1 cellular context compared by ENCODE assay signal in the genomic region with DNA sequence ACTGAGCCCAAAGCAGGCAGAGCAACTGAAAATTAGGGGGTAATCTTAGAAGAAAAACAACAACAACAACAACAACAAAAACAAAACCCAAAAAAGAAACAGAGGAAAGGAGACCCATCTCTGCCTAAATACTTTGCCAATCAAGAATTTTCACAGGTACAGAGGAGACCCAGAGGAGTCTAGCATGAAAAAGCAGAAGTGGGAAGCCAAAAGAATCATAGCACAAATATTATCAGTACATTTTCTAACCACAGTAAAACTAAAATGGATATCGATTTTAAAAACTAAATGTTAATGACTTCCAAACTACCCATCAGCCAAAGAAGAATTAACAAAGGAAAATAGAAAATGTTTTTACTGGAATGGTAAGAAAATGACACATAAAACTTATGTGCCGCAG.
A peak's percentile ranks its signal among the peaks of the same experiment; 100 is the strongest.
TF ChIP-seq lines count a peak whose summit lies in the region.

No MANE protein-coding gene starts in this region.

TF ChIP-seq in GM12878, 131 proteins besides CTCF, POLR2A, EP300 and RAD21 (continued from another document):
- TF ChIP-seq, protein P1, sequence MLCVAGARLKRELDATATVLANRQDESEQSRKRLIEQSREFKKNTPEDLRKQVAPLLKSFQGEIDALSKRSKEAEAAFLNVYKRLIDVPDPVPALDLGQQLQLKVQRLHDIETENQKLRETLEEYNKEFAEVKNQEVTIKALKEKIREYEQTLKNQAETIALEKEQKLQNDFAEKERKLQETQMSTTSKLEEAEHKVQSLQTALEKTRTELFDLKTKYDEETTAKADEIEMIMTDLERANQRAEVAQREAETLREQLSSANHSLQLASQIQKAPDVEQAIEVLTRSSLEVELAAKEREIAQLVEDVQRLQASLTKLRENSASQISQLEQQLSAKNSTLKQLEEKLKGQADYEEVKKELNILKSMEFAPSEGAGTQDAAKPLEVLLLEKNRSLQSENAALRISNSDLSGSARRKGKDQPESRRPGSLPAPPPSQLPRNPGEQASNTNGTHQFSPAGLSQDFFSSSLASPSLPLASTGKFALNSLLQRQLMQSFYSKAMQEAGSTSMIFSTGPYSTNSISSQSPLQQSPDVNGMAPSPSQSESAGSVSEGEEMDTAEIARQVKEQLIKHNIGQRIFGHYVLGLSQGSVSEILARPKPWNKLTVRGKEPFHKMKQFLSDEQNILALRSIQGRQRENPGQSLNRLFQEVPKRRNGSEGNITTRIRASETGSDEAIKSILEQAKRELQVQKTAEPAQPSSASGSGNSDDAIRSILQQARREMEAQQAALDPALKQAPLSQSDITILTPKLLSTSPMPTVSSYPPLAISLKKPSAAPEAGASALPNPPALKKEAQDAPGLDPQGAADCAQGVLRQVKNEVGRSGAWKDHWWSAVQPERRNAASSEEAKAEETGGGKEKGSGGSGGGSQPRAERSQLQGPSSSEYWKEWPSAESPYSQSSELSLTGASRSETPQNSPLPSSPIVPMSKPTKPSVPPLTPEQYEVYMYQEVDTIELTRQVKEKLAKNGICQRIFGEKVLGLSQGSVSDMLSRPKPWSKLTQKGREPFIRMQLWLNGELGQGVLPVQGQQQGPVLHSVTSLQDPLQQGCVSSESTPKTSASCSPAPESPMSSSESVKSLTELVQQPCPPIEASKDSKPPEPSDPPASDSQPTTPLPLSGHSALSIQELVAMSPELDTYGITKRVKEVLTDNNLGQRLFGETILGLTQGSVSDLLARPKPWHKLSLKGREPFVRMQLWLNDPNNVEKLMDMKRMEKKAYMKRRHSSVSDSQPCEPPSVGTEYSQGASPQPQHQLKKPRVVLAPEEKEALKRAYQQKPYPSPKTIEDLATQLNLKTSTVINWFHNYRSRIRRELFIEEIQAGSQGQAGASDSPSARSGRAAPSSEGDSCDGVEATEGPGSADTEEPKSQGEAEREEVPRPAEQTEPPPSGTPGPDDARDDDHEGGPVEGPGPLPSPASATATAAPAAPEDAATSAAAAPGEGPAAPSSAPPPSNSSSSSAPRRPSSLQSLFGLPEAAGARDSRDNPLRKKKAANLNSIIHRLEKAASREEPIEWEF (IDR thresholded peaks at IDR 0.05; ENCODE audit: insufficient replicate concordance, low read depth, low read length) = peak; percentile 56
- no peak for TF ChIP-seq ATF7 (IDR thresholded peaks at IDR 0.05; ENCODE audit: low read depth)
- no peak for TF ChIP-seq SUZ12 (IDR thresholded peaks at IDR 0.05; ENCODE audit: unreplicated experiment)
- TF ChIP-seq SPI1 (IDR thresholded peaks at IDR 0.05; ENCODE audit: borderline replicate concordance, insufficient read depth, low read depth, low read length) = peak; percentile 86; the same call in 1 of the 2 replicates
- TF ChIP-seq, protein P2, sequence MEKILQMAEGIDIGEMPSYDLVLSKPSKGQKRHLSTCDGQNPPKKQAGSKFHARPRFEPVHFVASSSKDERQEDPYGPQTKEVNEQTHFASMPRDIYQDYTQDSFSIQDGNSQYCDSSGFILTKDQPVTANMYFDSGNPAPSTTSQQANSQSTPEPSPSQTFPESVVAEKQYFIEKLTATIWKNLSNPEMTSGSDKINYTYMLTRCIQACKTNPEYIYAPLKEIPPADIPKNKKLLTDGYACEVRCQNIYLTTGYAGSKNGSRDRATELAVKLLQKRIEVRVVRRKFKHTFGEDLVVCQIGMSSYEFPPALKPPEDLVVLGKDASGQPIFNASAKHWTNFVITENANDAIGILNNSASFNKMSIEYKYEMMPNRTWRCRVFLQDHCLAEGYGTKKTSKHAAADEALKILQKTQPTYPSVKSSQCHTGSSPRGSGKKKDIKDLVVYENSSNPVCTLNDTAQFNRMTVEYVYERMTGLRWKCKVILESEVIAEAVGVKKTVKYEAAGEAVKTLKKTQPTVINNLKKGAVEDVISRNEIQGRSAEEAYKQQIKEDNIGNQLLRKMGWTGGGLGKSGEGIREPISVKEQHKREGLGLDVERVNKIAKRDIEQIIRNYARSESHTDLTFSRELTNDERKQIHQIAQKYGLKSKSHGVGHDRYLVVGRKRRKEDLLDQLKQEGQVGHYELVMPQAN (conservative IDR thresholded peaks at IDR 0.05) = no peak
- TF ChIP-seq MTA2 (IDR thresholded peaks at IDR 0.05; ENCODE audit: low read depth) = peak; percentile 46
- TF ChIP-seq, protein P3, sequence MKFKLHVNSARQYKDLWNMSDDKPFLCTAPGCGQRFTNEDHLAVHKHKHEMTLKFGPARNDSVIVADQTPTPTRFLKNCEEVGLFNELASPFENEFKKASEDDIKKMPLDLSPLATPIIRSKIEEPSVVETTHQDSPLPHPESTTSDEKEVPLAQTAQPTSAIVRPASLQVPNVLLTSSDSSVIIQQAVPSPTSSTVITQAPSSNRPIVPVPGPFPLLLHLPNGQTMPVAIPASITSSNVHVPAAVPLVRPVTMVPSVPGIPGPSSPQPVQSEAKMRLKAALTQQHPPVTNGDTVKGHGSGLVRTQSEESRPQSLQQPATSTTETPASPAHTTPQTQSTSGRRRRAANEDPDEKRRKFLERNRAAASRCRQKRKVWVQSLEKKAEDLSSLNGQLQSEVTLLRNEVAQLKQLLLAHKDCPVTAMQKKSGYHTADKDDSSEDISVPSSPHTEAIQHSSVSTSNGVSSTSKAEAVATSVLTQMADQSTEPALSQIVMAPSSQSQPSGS (IDR thresholded peaks at IDR 0.05; ENCODE audit: low read length) = no peak
